In genomic region chr12:65654230-65654629, GRCh38 we compare ENCODE assay signal across 21 cellular contexts.
DNase-seq lines count a peak whose midpoint lies in the region; ATAC-seq, FAIRE-seq and TF ChIP-seq lines count a peak whose summit lies in the region.
"Had no signal": no experiment of that assay in that cellular context is flagged by ENCODE, and none has a peak within 500 bp of the region (broad histone marks: within the 10 kb centered on the region; RNA-seq: fewer than 3 reads in every experiment).

No MANE protein-coding gene starts in this region.

- no peak overlapping the region for H2AFZ ChIP-seq in mammary epithelial cell (ENCODE audit: low read depth, low read length)
- no peak overlapping the region for H2AFZ ChIP-seq in astrocyte (ENCODE audit: low read depth, low read length)
- H2AFZ ChIP-seq: GM23248 had no signal

- H4K20me1 ChIP-seq in mammary epithelial cell (ENCODE audit: insufficient read depth, low read length) (no peaks in the 10 kb centered on the region), astrocyte (ENCODE audit: insufficient read depth, low read length) (no peaks in the 10 kb centered on the region)

- no peaks in the 10 kb centered on the region for H3K79me1 ChIP-seq in mesendoderm (ENCODE audit: low read length)

- H3K4ac ChIP-seq in mesendoderm (ENCODE audit: low read depth, low read length): no peak overlapping the region

- H3K27me3 Mint-ChIP-seq in MCF 10A (ENCODE audit: insufficient read depth, unreplicated experiment) (no peaks in the 10 kb centered on the region), astrocyte (ENCODE audit: low read depth, unreplicated experiment) (no peaks in the 10 kb centered on the region)

- H3K4me1 Mint-ChIP-seq in MCF 10A (ENCODE audit: insufficient read depth, unreplicated experiment) (peaks cover 62% of the 10 kb centered on the region), astrocyte (ENCODE audit: low read depth, unreplicated experiment) (peaks cover 49% of the 10 kb centered on the region)

- no peaks in the 10 kb centered on the region for H3K36me3 ChIP-seq in mammary epithelial cell (ENCODE audit: insufficient read depth, low read length)
- H3K36me3 ChIP-seq in astrocyte (ENCODE audit: insufficient read depth, low read length): no peaks in the 10 kb centered on the region
- no peaks in the 10 kb centered on the region for H3K36me3 ChIP-seq in mesendoderm (ENCODE audit: control insufficient read depth, insufficient read depth, low read length)
- no peaks in the 10 kb centered on the region for H3K36me3 ChIP-seq in right lobe of liver

- H3K9me3 ChIP-seq in mammary epithelial cell (replicated peaks; ENCODE audit: insufficient read depth, low read length): no peaks in the 10 kb centered on the region
- no peaks in the 10 kb centered on the region for H3K9me3 ChIP-seq in astrocyte (ENCODE audit: insufficient read depth, low read depth, low read length)
- no peaks in the 10 kb centered on the region for H3K9me3 ChIP-seq in right lobe of liver

- H4K8ac ChIP-seq in mesendoderm (ENCODE audit: low read depth, low read length): no peak overlapping the region

- ATAC-seq in right lobe of liver: no peak

- no peaks in the 10 kb centered on the region for H3K27me3 ChIP-seq in mammary epithelial cell (ENCODE audit: insufficient read depth, low read length)
- no peaks in the 10 kb centered on the region for H3K27me3 ChIP-seq in astrocyte (ENCODE audit: insufficient read depth, low read length)
- no peaks in the 10 kb centered on the region for H3K27me3 ChIP-seq in mesendoderm (ENCODE audit: insufficient read depth, low read length, poor library complexity)
- no peaks in the 10 kb centered on the region for H3K27me3 ChIP-seq in right lobe of liver

- peak overlapping the region; percentile 94 for H3K27ac Mint-ChIP-seq in MCF 10A (ENCODE audit: low read depth, unreplicated experiment)
- no peak overlapping the region for H3K27ac Mint-ChIP-seq in astrocyte (ENCODE audit: unreplicated experiment)

- WGBS in mammary epithelial cell (ENCODE audit: low coverage, missing lambda C conversion rate): 97% methylated on average over 5 of the region's 5 CpGs
- no CpG with 5 or more reads among the region's 5 CpGs for WGBS in mesendoderm (ENCODE audit: extremely low coverage, insufficient coverage, low lambda C conversion rate)
- WGBS in right lobe of liver (ENCODE audit: insufficient coverage, low coverage, low lambda C conversion rate, missing lambda C conversion rate): 56% methylated on average over 3 of the region's 5 CpGs

- H3K9ac ChIP-seq in mammary epithelial cell (ENCODE audit: insufficient read depth, low read length): no peak overlapping the region
- H3K9ac ChIP-seq in astrocyte (ENCODE audit: low read length): no peak overlapping the region
- H3K9ac ChIP-seq in mesendoderm (ENCODE audit: low read length): no peak overlapping the region
- H3K9ac ChIP-seq: GM23248, KMS-11 had no signal

- H3K4me2 ChIP-seq in mammary epithelial cell (ENCODE audit: insufficient read depth, low read depth, low read length) (no peak overlapping the region), astrocyte (ENCODE audit: low read length) (no peak overlapping the region), mesendoderm (ENCODE audit: low read length) (no peak overlapping the region)
- H3K4me2 ChIP-seq: KMS-11 had no signal

- H3K4me1 ChIP-seq in mammary epithelial cell (ENCODE audit: insufficient read depth, low read length) (peaks cover 44% of the 10 kb centered on the region), astrocyte (ENCODE audit: insufficient read depth, low read length) (peaks cover 37% of the 10 kb centered on the region), mesendoderm (ENCODE audit: control insufficient read depth, low read depth, low read length) (no peaks in the 10 kb centered on the region), right lobe of liver (no peaks in the 10 kb centered on the region)

- no peak overlapping the region for H3K27ac ChIP-seq in mammary epithelial cell (ENCODE audit: insufficient read depth, low read depth, low read length)
- H3K27ac ChIP-seq in astrocyte (ENCODE audit: low read depth, low read length): peak overlapping the region; percentile 1
- H3K27ac ChIP-seq in mesendoderm (ENCODE audit: low read depth, low read length): no peak overlapping the region
- H3K27ac ChIP-seq in right lobe of liver: no peak overlapping the region
- H3K27ac ChIP-seq: 22Rv1, GM23248, KMS-11 had no signal

- POLR2A ChIA-PET in MCF 10A (lab: Yijun Ruan, JAX): interaction anchor here (0.8 kb wide), 1 partner anchor 52 kb away, joined by 4 read pairs; no protein-coding TSS in a partner anchor

- H3K4me3 Mint-ChIP-seq in MCF 10A (ENCODE audit: unreplicated experiment) (no peak overlapping the region), astrocyte (ENCODE audit: unreplicated experiment) (no peak overlapping the region)

- in situ Hi-C loops in mammary epithelial cell (cut with MboI; ENCODE audit: low sequenced_read_pairs in 2 of 2): no loop called here

- H2BK5ac ChIP-seq in mesendoderm (ENCODE audit: low read length): no peak overlapping the region

- no peak for TF ChIP-seq POLR2A in right lobe of liver (IDR thresholded peaks at IDR 0.05)

- peaks cover 5% of the 10 kb centered on the region for H3K9me3 Mint-ChIP-seq in MCF 10A (ENCODE audit: unreplicated experiment)
- H3K9me3 Mint-ChIP-seq in astrocyte (ENCODE audit: unreplicated experiment): peaks cover 4% of the 10 kb centered on the region

- H3K56ac ChIP-seq in mesendoderm (ENCODE audit: low read length): no peak overlapping the region

- H3K36me3 Mint-ChIP-seq in MCF 10A (ENCODE audit: insufficient read depth, unreplicated experiment): peaks cover 2% of the 10 kb centered on the region
- no peaks in the 10 kb centered on the region for H3K36me3 Mint-ChIP-seq in astrocyte (ENCODE audit: low read depth, unreplicated experiment)

- H3K4me3 ChIP-seq in mammary epithelial cell (replicated peaks in 1 of 3; ENCODE audit: insufficient read depth in 1 of 3, low read depth in 2 of 3, low read length in 3 of 3) (no peak overlapping the region), astrocyte (ENCODE audit: insufficient read depth, low read depth, low read length) (no peak overlapping the region), mesendoderm (ENCODE audit: low read length) (no peak overlapping the region), right lobe of liver (no peak overlapping the region)
- H3K4me3 ChIP-seq: GM23248 had no signal

- no peak overlapping the region for H4K5ac ChIP-seq in mesendoderm (ENCODE audit: low read length)

- BruUV-seq in MCF 10A (replicated peaks; lab: Mats Ljungman, UMichigan) (no TSS peak), mammary epithelial cell (replicated peaks; lab: Mats Ljungman, UMichigan) (no TSS peak)

- dilution Hi-C loops in mammary epithelial cell (cut with HindIII; ENCODE audit: low sequenced_read_pairs): no loop called here

- H3K79me2 ChIP-seq in mammary epithelial cell (ENCODE audit: insufficient read depth, low read length) (no peaks in the 10 kb centered on the region), astrocyte (ENCODE audit: insufficient read depth, low read length) (no peaks in the 10 kb centered on the region), mesendoderm (ENCODE audit: control insufficient read depth, insufficient read depth, low read length) (no peaks in the 10 kb centered on the region)

- CTCF ChIA-PET in MCF 10A (lab: Yijun Ruan, JAX): interaction anchor here (0.6 to 0.7 kb wide), 2 partner anchors 52 kb away, joined by 3 to 5 read pairs; no protein-coding TSS in a partner anchor
- CTCF ChIA-PET in mammary epithelial cell (lab: Charles Lee; ENCODE audit: low non-redundant PET): no interaction called here

- no peak overlapping the region for H2BK15ac ChIP-seq in mesendoderm (replicated peaks; ENCODE audit: low read depth)

- no peak for TF ChIP-seq CTCF in MCF 10A (IDR thresholded peaks at IDR 0.05; ENCODE audit: unreplicated experiment)
- no peak for TF ChIP-seq CTCF in mammary epithelial cell (conservative IDR thresholded peaks at IDR 0.05 in 1 of 2, IDR thresholded peaks at IDR 0.05 in 1 of 2; ENCODE audit: extremely low read depth in 1 of 2, insufficient read depth in 1 of 2, low read depth in 1 of 2, low read length in 2 of 2)
- no peak for TF ChIP-seq CTCF in astrocyte (IDR thresholded peaks at IDR 0.05; ENCODE audit: insufficient read depth, low read depth, low read length)
- no peak for TF ChIP-seq CTCF in right lobe of liver (IDR thresholded peaks at IDR 0.05)

- H2BK120ac ChIP-seq in mesendoderm (ENCODE audit: low read depth, low read length): no peak overlapping the region

- peak overlapping the region; percentile 8 for H3K18ac ChIP-seq in mesendoderm (ENCODE audit: low read length)

- FAIRE-seq in astrocyte (lab: Jason Lieb, UNC): no peak
- FAIRE-seq: GM12892 had no signal

- no peak overlapping the region for H3K23ac ChIP-seq in mesendoderm (ENCODE audit: low read length)

- DNase-seq in MCF 10A (ENCODE audit: unreplicated experiment) (no peak), mammary epithelial cell (no peak), astrocyte (ENCODE audit: low read depth) (no peak), mesendoderm (no peak), NCI-H128 (lab: John Stamatoyannopoulos, UW; ENCODE audit: unreplicated experiment) (no peak), NCI-H187 (lab: John Stamatoyannopoulos, UW) (no peak), SK-N-DZ (ENCODE audit: low spot score) (no peak), right lobe of liver (no peak)
- DNase-seq: C1 segment of cervical spinal cord, DMS 273 treated with DMSO at 0.1 percent for 48 hours, GM23248, HCEC 1CT, NCI-H1048, NCI-H146, NCI-H2081 treated with DMSO at 0.1 percent for 48 hours, NCI-H510A, NCI-H774, Right ventricle myocardium superior had no signal

- intact Hi-C loops in MCF 10A (cut with micrococcal nuclease): no loop called here
- intact Hi-C loops in mammary epithelial cell (cut with micrococcal nuclease): no loop called here
- intact Hi-C loops in right lobe of liver (cut with DNase I): no loop called here

- H2AK5ac ChIP-seq in mesendoderm (ENCODE audit: low read length): no peak overlapping the region
